In the genomic region with DNA sequence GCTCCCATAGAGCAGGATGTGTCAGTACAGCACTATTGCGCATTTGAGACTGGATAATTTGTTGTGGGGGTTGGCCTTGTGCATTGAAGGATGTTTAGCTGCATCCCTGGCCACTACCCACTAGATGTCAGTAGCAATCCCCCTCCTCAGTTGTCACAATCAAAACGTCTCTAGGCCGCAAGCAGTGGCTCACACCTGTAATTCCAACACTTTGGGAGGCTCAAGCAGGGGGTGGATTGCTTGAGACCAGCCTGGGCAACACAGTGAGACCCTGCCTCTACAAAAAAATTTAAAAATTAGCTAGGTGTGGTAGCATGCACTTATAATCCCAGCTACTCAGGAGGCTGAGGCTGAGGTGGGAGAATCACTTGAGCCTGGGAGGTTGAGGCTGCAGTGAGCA, we compare ENCODE assay signal across 8 cellular contexts. TPM values are rescaled to one million over a fixed set of nuclear protein-coding genes. Genes with fewer than 3 reads are reported as not detected.
DNase-seq lines count a peak whose midpoint lies in the region; ATAC-seq, FAIRE-seq and TF ChIP-seq lines count a peak whose summit lies in the region.

No MANE protein-coding gene starts in this region.

- intact Hi-C loops in Caco-2 (cut with micrococcal nuclease; ENCODE audit: unreplicated experiment) (loop anchor here (2.0 kb wide), 1 partner anchor 18 kb away; no protein-coding TSS in a partner anchor), kidney (cut with DNase I) (no loop called here)

- CTCF ChIA-PET in Caco-2 (lab: Charles Lee): interaction anchor here (0.8 to 1.9 kb wide), 2 partner anchors 19 to 59 kb away, joined by 3 to 8 read pairs; no protein-coding TSS in a partner anchor
- CTCF ChIA-PET in HEK293 (lab: Yijun Ruan, JAX): interaction anchor here (0.7 to 3.2 kb wide), 17 partner anchors 9 to 216 kb away, joined by 3 to 34 read pairs (median 5); a partner anchor contains a TSS

- TF ChIP-seq CTCF in Caco-2 (IDR thresholded peaks at IDR 0.05; ENCODE audit: insufficient read depth in 1 of 2, low read depth in 1 of 2, low read length in 1 of 2, severe bottlenecking in 1 of 2, unreplicated experiment in 1 of 2) (peak; percentile 39 to 54), HEK293 (tag by site-specific recombination; IDR thresholded peaks at IDR 0.05) (peak; percentile 73), kidney (IDR thresholded peaks at IDR 0.05; ENCODE audit: borderline replicate concordance, extremely low read depth, insufficient read depth) (peak; percentile 41)

- no peaks in the 10 kb centered on the region for H3K36me3 ChIP-seq in Caco-2 (ENCODE audit: control insufficient read depth, insufficient read depth, low read length)
- peaks cover 5 to 17% of the 10 kb centered on the region in 2 experiments; a peak in 2 of 3 replicates for H3K36me3 ChIP-seq in HEK293 (ENCODE audit: control insufficient read depth in 2 of 2, insufficient read depth in 1 of 2, low read length in 2 of 2)
- peaks cover 2 to 5% of the 10 kb centered on the region in 2 donors for H3K36me3 ChIP-seq in kidney (ENCODE audit: control insufficient read depth in 1 of 2, insufficient read depth in 2 of 2, low read length in 2 of 2)

- no peak for FAIRE-seq in kidney (lab: Jason Lieb, UNC)

- no peak overlapping the region for H3K4me3 Mint-ChIP-seq in Caco-2 (ENCODE audit: unreplicated experiment)

- H3K27me3 Mint-ChIP-seq in Caco-2 (ENCODE audit: insufficient read depth, unreplicated experiment): no peaks in the 10 kb centered on the region

- H3K9me3 ChIP-seq in Caco-2 (no peaks in the 10 kb centered on the region), HEK293 (ENCODE audit: control insufficient read depth, insufficient read depth, low read depth, low read length) (no peaks in the 10 kb centered on the region), kidney (ENCODE audit: control insufficient read depth in 1 of 2, low read length in 2 of 2) (no peaks in the 10 kb centered on the region)

- H3K9ac ChIP-seq in kidney (ENCODE audit: low read length in 2 of 2): no peak overlapping the region

- H3K4me3 ChIP-seq in Caco-2 (ENCODE audit: low read depth, low read length): no peak overlapping the region
- H3K4me3 ChIP-seq in HEK293 (ENCODE audit: low read depth, low read length): no peak overlapping the region
- no peak overlapping the region for H3K4me3 ChIP-seq in kidney (ENCODE audit: low read length in 2 of 2)

- peaks cover 9% of the 10 kb centered on the region for H3K4me1 Mint-ChIP-seq in Caco-2 (ENCODE audit: low read depth, unreplicated experiment)

- ATAC-seq in HG03139 (IDR thresholded peaks at IDR 0.05; ENCODE audit: unreplicated experiment): no peak
- ATAC-seq in GM21381 (IDR thresholded peaks at IDR 0.05; ENCODE audit: unreplicated experiment): no peak

- H3K27ac ChIP-seq in HEK293 (ENCODE audit: extremely low read depth, low read depth, low read length) (no peak overlapping the region), kidney (ENCODE audit: low read depth in 2 of 2, low read length in 2 of 2) (no peak overlapping the region)

- no peaks in the 10 kb centered on the region for H3K27me3 ChIP-seq in Caco-2 (replicated peaks; ENCODE audit: control insufficient read depth, insufficient read depth, low read length)

- H3K36me3 Mint-ChIP-seq in Caco-2 (ENCODE audit: insufficient read depth, unreplicated experiment): peaks cover 6% of the 10 kb centered on the region

- no TSS peak for BruUV-seq in Caco-2 (replicated peaks; lab: Mats Ljungman, UMichigan)

- H3K27ac Mint-ChIP-seq in Caco-2 (ENCODE audit: unreplicated experiment): no peak overlapping the region

- in situ Hi-C loops in SK-MEL-5 (cut with HindIII; ENCODE audit: low pct_unique_long_range_greater_than_20kb, low sequenced_read_pairs): no loop called here

- H3K4me1 ChIP-seq in Caco-2 (peaks cover 9% of the 10 kb centered on the region), HEK293 (ENCODE audit: control insufficient read depth, insufficient read depth, low read length) (no peaks in the 10 kb centered on the region), kidney (ENCODE audit: control insufficient read depth in 1 of 2, insufficient read depth in 1 of 2, low read depth in 1 of 2, low read length in 2 of 2) (no peaks in the 10 kb centered on the region)

- peak in 1 of 2 experiments; percentile 48 for DNase-seq in Caco-2
- peak; percentile 68 for DNase-seq in SK-MEL-5 (ENCODE audit: low read depth, low spot score)
- DNase-seq in kidney: no peak
- no peak for DNase-seq in anterior cingulate cortex (lab: John Stamatoyannopoulos, UW)
- DNase-seq in activated T-cell treated with anti-CD3 and anti-CD28 coated beads, Interleukin-2, amount 50 U/mL, for 1 hour: no peak

- H3K9me3 Mint-ChIP-seq in Caco-2 (ENCODE audit: unreplicated experiment): no peaks in the 10 kb centered on the region

- POLR2A ChIA-PET in Caco-2 (lab: Charles Lee): interaction anchor here (0.6 to 1.0 kb wide), 2 partner anchors 15 to 19 kb away, joined by 3 read pairs; no protein-coding TSS in a partner anchor
- POLR2A ChIA-PET in HEK293 (lab: Yijun Ruan, JAX): interaction anchor here (1.0 to 1.8 kb wide), 3 partner anchors 90 to 136 kb away, joined by 3 to 4 read pairs (median 3); a partner anchor contains a TSS

TF ChIP-seq in HEK293, 187 proteins besides CTCF, POLR2A, EP300 and RAD21 (continues in another document):
- TF ChIP-seq, protein P1, sequence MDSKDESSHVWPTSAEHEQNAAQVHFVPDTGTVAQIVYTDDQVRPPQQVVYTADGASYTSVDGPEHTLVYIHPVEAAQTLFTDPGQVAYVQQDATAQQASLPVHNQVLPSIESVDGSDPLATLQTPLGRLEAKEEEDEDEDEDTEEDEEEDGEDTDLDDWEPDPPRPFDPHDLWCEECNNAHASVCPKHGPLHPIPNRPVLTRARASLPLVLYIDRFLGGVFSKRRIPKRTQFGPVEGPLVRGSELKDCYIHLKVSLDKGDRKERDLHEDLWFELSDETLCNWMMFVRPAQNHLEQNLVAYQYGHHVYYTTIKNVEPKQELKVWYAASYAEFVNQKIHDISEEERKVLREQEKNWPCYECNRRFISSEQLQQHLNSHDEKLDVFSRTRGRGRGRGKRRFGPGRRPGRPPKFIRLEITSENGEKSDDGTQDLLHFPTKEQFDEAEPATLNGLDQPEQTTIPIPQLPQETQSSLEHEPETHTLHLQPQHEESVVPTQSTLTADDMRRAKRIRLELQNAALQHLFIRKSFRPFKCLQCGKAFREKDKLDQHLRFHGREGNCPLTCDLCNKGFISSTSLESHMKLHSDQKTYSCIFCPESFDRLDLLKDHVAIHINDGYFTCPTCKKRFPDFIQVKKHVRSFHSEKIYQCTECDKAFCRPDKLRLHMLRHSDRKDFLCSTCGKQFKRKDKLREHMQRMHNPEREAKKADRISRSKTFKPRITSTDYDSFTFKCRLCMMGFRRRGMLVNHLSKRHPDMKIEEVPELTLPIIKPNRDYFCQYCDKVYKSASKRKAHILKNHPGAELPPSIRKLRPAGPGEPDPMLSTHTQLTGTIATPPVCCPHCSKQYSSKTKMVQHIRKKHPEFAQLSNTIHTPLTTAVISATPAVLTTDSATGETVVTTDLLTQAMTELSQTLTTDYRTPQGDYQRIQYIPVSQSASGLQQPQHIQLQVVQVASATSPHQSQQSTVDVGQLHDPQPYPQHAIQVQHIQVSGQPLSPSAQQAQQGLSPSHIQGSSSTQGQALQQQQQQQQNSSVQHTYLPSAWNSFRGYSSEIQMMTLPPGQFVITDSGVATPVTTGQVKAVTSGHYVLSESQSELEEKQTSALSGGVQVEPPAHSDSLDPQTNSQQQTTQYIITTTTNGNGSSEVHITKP (tag by site-specific recombination; IDR thresholded peaks at IDR 0.05): 0 out of 2 replicates have a peak, but pooled peaks have one; percentile 15
- TF ChIP-seq ZNF175 (tag by site-specific recombination; IDR thresholded peaks at IDR 0.05): no peak
- TF ChIP-seq, protein P2, sequence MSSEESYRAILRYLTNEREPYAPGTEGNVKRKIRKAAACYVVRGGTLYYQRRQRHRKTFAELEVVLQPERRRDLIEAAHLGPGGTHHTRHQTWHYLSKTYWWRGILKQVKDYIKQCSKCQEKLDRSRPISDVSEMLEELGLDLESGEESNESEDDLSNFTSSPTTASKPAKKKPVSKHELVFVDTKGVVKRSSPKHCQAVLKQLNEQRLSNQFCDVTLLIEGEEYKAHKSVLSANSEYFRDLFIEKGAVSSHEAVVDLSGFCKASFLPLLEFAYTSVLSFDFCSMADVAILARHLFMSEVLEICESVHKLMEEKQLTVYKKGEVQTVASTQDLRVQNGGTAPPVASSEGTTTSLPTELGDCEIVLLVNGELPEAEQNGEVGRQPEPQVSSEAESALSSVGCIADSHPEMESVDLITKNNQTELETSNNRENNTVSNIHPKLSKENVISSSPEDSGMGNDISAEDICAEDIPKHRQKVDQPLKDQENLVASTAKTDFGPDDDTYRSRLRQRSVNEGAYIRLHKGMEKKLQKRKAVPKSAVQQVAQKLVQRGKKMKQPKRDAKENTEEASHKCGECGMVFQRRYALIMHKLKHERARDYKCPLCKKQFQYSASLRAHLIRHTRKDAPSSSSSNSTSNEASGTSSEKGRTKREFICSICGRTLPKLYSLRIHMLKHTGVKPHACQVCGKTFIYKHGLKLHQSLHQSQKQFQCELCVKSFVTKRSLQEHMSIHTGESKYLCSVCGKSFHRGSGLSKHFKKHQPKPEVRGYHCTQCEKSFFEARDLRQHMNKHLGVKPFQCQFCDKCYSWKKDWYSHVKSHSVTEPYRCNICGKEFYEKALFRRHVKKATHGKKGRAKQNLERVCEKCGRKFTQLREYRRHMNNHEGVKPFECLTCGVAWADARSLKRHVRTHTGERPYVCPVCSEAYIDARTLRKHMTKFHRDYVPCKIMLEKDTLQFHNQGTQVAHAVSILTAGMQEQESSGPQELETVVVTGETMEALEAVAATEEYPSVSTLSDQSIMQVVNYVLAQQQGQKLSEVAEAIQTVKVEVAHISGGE (tag by site-specific recombination; conservative IDR thresholded peaks at IDR 0.05; ENCODE audit: low read depth): no peak
- TF ChIP-seq, protein P3, sequence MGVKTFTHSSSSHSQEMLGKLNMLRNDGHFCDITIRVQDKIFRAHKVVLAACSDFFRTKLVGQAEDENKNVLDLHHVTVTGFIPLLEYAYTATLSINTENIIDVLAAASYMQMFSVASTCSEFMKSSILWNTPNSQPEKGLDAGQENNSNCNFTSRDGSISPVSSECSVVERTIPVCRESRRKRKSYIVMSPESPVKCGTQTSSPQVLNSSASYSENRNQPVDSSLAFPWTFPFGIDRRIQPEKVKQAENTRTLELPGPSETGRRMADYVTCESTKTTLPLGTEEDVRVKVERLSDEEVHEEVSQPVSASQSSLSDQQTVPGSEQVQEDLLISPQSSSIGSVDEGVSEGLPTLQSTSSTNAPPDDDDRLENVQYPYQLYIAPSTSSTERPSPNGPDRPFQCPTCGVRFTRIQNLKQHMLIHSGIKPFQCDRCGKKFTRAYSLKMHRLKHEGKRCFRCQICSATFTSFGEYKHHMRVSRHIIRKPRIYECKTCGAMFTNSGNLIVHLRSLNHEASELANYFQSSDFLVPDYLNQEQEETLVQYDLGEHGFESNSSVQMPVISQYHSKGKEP (tag by site-specific recombination; IDR thresholded peaks at IDR 0.05): peak; percentile 54; the same call in 1 of the 2 replicates

RNA-seq across cellular contexts. Expression of a gene that starts 48.4 kb away (rescaled TPM):
- total RNA-seq in Caco-2 (2022) (92.8 and 103 TPM in 2 replicates), kidney (9.0 TPM)
- 3.5 and 7.2 TPM in 2 replicates for total RNA-seq in SK-MEL-5 (2014; rRNA removed; shearing (Covaris generic))
- polyA plus RNA-seq in SK-MEL-5 (2015; cell fraction: cytosol; rRNA removed): 4.5 and 4.6 TPM in 2 replicates
- 7.5 and 16.7 TPM in 2 replicates for polyA plus RNA-seq in SK-MEL-5 (2015; cell fraction: nucleus; rRNA removed)
- 42.3 TPM for polyA plus RNA-seq in kidney (ENCODE audit: insufficient read depth, low read depth, low replicate concordance)
